8 cellular contexts compared by ENCODE assay signal in the genomic region with DNA sequence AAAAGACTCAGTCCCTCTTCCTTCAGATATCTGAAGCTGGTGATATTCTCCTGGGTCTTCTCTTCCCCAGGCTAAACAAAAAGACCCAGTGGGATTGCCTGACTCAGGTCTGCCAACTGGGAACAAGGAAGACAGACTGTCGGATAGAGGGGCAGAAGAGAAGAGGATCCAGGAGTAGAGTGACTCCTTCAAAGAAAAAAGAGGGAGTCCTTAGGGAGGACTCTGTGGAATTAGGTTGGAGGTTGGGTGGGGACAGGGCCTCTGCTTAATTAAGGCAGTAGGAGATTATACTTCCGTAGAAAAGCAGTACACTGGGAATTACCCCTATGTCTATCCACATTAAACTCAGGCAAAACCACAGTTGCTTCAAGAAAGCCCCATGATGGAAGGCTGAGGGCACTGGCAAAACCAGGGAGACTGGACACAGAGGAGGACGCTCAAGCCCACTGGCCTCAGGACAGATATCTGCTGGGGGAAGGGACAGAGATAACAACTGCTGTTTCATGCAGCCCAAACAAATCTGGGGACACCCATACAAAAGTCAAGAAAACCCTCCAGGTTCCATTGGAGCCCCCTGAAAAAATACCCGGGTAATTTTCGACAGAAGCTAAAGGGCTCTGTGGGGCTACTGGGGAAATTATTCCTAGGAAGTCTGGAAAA. TPM values are rescaled to one million over a fixed set of nuclear protein-coding genes. Genes with fewer than 3 reads are reported as not detected.
DNase-seq lines count a peak whose midpoint lies in the region; ATAC-seq and TF ChIP-seq lines count a peak whose summit lies in the region.

No MANE protein-coding gene starts in this region.

- intact Hi-C loops in Panc1 (cut with micrococcal nuclease; ENCODE audit: unreplicated experiment), result no loop called here

- TF ChIP-seq CTCF in Panc1 (IDR thresholded peaks at IDR 0.05) (no peak), fibroblast of the aortic adventitia (IDR thresholded peaks at IDR 0.05; ENCODE audit: insufficient read depth, low read length) (no peak)

- ATAC-seq in activated CD4-positive, CD25-positive, alpha-beta regulatory T cell treated with anti-CD3 and anti-CD28 coated beads, Interleukin-2, amount 50 U/mL, for 24 hours, result peak; percentile 12 to 28
- ATAC-seq in Panc1, result no peak
- ATAC-seq in left lobe of liver, result no peak

- H3K27ac ChIP-seq in Panc1 (ENCODE audit: low read length), result peak overlapping the region; percentile 64
- peak overlapping the region; percentile 71 for H3K27ac ChIP-seq in subcutaneous abdominal adipose tissue (ENCODE audit: low read depth, low read length)

- BruUV-seq in Panc1 (replicated peaks; lab: Mats Ljungman, UMichigan), result no TSS peak

- H3K9ac ChIP-seq in subcutaneous abdominal adipose tissue (ENCODE audit: low read length in 5 of 5), result peak overlapping the region in 4 of 5 donors; percentile 3 to 62 (median 28)

- H3K4me3 ChIP-seq in Panc1 (ENCODE audit: low read depth in 2 of 2, low read length in 2 of 2) (peak overlapping the region in 1 of 2 experiments; percentile 24; a peak in 2 of 4 replicates), fibroblast of the aortic adventitia (ENCODE audit: low read depth, low read length) (peak overlapping the region; percentile 39), subcutaneous abdominal adipose tissue (ENCODE audit: low read depth in 1 of 5, low read length in 5 of 5) (peak overlapping the region in 4 of 5 donors; percentile 26 to 49 (median 36))

- DNase-seq in activated CD4-positive, CD25-positive, alpha-beta regulatory T cell (lab: John Stamatoyannopoulos, UW), result no peak
- no peak for DNase-seq in Panc1 (ENCODE audit: low read depth, low spot score)
- no peak for DNase-seq in fibroblast of the aortic adventitia (ENCODE audit: low read depth)
- DNase-seq in NCI-H526 treated with DMSO at 0.1 percent for 48 hours (lab: John Stamatoyannopoulos, UW), result no peak
- no peak for DNase-seq in left lobe of liver (ENCODE audit: low spot score)
- DNase-seq in cortex of kidney (lab: John Stamatoyannopoulos, UW), result no peak

- H3K36me3 ChIP-seq in Panc1 (ENCODE audit: control insufficient read depth, insufficient read depth, low read length), result peaks cover 10% of the 10 kb centered on the region
- H3K36me3 ChIP-seq in subcutaneous abdominal adipose tissue (ENCODE audit: control insufficient read depth in 5 of 5, insufficient read depth in 5 of 5, low read length in 5 of 5), result peaks cover 2 to 38% (median 6%) of the 10 kb centered on the region in 5 donors

- CTCF ChIA-PET in Panc1 (lab: Charles Lee), result no interaction called here

- H3K9me3 ChIP-seq in Panc1 (ENCODE audit: control insufficient read depth, insufficient read depth, low read depth, low read length), result no peaks in the 10 kb centered on the region
- no peaks in the 10 kb centered on the region for H3K9me3 ChIP-seq in subcutaneous abdominal adipose tissue (ENCODE audit: control insufficient read depth in 5 of 5, low read length in 5 of 5)

- H3K27me3 ChIP-seq in Panc1 (ENCODE audit: control insufficient read depth, insufficient read depth, low read length) (no peaks in the 10 kb centered on the region), subcutaneous abdominal adipose tissue (ENCODE audit: control insufficient read depth in 5 of 5, insufficient read depth in 4 of 5, low read length in 5 of 5) (no peaks in the 10 kb centered on the region)

- H3K4me1 ChIP-seq in Panc1 (ENCODE audit: control insufficient read depth, insufficient read depth, low read length), result peaks cover 80% of the 10 kb centered on the region
- H3K4me1 ChIP-seq in subcutaneous abdominal adipose tissue (ENCODE audit: control insufficient read depth in 5 of 5, insufficient read depth in 5 of 5, low read length in 5 of 5), result peaks cover 17 to 96% (median 88%) of the 10 kb centered on the region in 5 donors

- POLR2A ChIA-PET in Panc1 (lab: Charles Lee), result no interaction called here

- in situ Hi-C loops in Panc1 (cut with HindIII; ENCODE audit: low pct_unique_long_range_greater_than_20kb, low sequenced_read_pairs), result no loop called here

RNA-seq across cellular contexts. Expression of gene BCL2L1, which starts 5.7 kb away (rescaled TPM):
- total RNA-seq in Panc1 (2021; ENCODE audit: unreplicated experiment), result 150 TPM
- 127 TPM for polyA plus RNA-seq in Panc1 (2012; ENCODE audit: insufficient read length)
- total RNA-seq in fibroblast of the aortic adventitia (ENCODE audit: low replicate concordance), result 59.9 and 101 TPM in 2 replicates
- 35.0 TPM for total RNA-seq in left lobe of liver

RNA-seq across cellular contexts. Expression of gene TPX2, which starts 22.1 kb away (rescaled TPM):
- 248 TPM for total RNA-seq in Panc1 (2021; ENCODE audit: unreplicated experiment)
- polyA plus RNA-seq in Panc1 (2012; ENCODE audit: insufficient read length), result 84.6 TPM
- 6.2 and 91.1 TPM in 2 replicates for total RNA-seq in fibroblast of the aortic adventitia (ENCODE audit: low replicate concordance)
- total RNA-seq in left lobe of liver, result 2.0 TPM

Comparison
In these comparisons a context has a peak if more than half of its experiments do, and no peak if none do; other contexts are left out.
1. ATAC-seq: peak in activated CD4-positive, CD25-positive, alpha-beta regulatory T cell treated with anti-CD3 and anti-CD28 coated beads, Interleukin-2, amount 50 U/mL, for 24 hours (2 of 2); none in Panc1 (single experiment) and left lobe of liver (single experiment).